Comparison of ENCODE assay signal across 1 cellular context in genomic region chr14:47149326-47149725, GRCh38.
TF ChIP-seq lines count a peak whose summit lies in the region.

No MANE protein-coding gene starts in this region.

TF ChIP-seq in SK-N-SH, 30 proteins besides CTCF, POLR2A, EP300 and RAD21 (continued from another document):
- no peak for TF ChIP-seq PBX3 (IDR thresholded peaks at IDR 0.05)
- TF ChIP-seq JUND (IDR thresholded peaks at IDR 0.05), result no peak
- no peak for TF ChIP-seq FOSL2 (IDR thresholded peaks at IDR 0.05; ENCODE audit: borderline replicate concordance, low read depth)
